ENCODE assay signal across 21 cellular contexts in the genomic region with DNA sequence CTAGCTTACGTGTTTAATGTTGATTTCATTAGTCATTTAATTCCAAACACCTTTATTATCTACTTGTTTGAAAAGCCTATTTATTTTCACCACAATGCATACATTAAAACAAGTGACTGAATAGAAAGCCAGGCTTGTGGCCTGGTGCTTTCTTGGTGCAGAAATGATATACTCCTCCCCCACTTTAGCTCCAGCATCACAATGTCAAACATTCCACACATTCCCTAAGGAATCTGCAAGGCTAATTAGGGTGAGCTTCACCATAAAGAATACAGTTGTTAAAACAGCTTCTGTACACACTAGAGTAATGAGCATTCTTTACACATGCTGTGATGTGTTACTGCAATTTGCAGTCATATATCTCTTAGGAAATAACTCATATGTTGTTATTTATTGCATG.
DNase-seq lines count a peak whose midpoint lies in the region; ATAC-seq, FAIRE-seq and TF ChIP-seq lines count a peak whose summit lies in the region.
"Had no signal": no experiment of that assay in that cellular context is flagged by ENCODE, and none has a peak within 500 bp of the region (broad histone marks: within the 10 kb centered on the region; RNA-seq: fewer than 3 reads in every experiment).

No MANE protein-coding gene starts in this region.

- FAIRE-seq in kidney (lab: Jason Lieb, UNC), result no peak
- FAIRE-seq: islet of Langerhans had no signal

- peaks cover 14% of the 10 kb centered on the region for H3K4me1 ChIP-seq in cardiac muscle cell (ENCODE audit: low read depth)
- peaks cover 0 to 3% (median 0%) of the 10 kb centered on the region in 12 donors for H3K4me1 ChIP-seq in heart left ventricle
- H3K4me1 ChIP-seq in spleen, result peaks cover 0 to 8% (median 2%) of the 10 kb centered on the region in 6 donors
- no peaks in the 10 kb centered on the region for H3K4me1 ChIP-seq in kidney (ENCODE audit: control insufficient read depth in 1 of 2, insufficient read depth in 1 of 2, low read depth in 1 of 2, low read length in 2 of 2)
- H3K4me1 ChIP-seq: Peyer's patch, transverse colon had no signal

- WGBS in heart left ventricle, 4 donors, result 75 to 94% (median 87%) methylated on average over 1 of the region's 1 CpG
- 90 to 96% (median 94%) methylated on average over 1 of the region's 1 CpG for WGBS in spleen, 5 donors

- TF ChIP-seq CTCF in cardiac muscle cell (IDR thresholded peaks at IDR 0.05; ENCODE audit: low read depth, low read length) (no peak), heart left ventricle (IDR thresholded peaks at IDR 0.05) (no peak), choroid plexus epithelial cell (conservative IDR thresholded peaks at IDR 0.05; ENCODE audit: low read depth, low read length) (no peak), spleen (IDR thresholded peaks at IDR 0.05 in 8 of 11, conservative IDR thresholded peaks at IDR 0.05 in 3 of 11) (no peak), kidney (IDR thresholded peaks at IDR 0.05; ENCODE audit: borderline replicate concordance, extremely low read depth, insufficient read depth) (no peak), foreskin fibroblast (IDR thresholded peaks at IDR 0.05; ENCODE audit: low read depth, low read length) (no peak)

- intact Hi-C loops in heart left ventricle (cut with DNase I), result no loop called here
- intact Hi-C loops in spleen (cut with DNase I; ENCODE audit: low total_unique reads), result no loop called here
- intact Hi-C loops in kidney (cut with DNase I), result no loop called here

- no peak for ATAC-seq in heart left ventricle
- ATAC-seq: activated CD8-positive, alpha-beta memory T cell treated with anti-CD3 and anti-CD28 coated beads, Interleukin-2, amount 10 ng/mL, durations not matched to agents 7 days and 5 days had no signal

- H3K27me3 ChIP-seq in cardiac muscle cell, result no peaks in the 10 kb centered on the region
- no peaks in the 10 kb centered on the region for H3K27me3 ChIP-seq in heart left ventricle
- no peaks in the 10 kb centered on the region for H3K27me3 ChIP-seq in spleen (replicated peaks in 1 of 7)
- H3K27me3 ChIP-seq: brain microvascular endothelial cell, Peyer's patch, transverse colon had no signal

- H3K9me3 ChIP-seq in cardiac muscle cell (ENCODE audit: low read depth) (no peaks in the 10 kb centered on the region), heart left ventricle (no peaks in the 10 kb centered on the region), spleen (no peaks in the 10 kb centered on the region), kidney (ENCODE audit: control insufficient read depth in 1 of 2, low read length in 2 of 2) (no peaks in the 10 kb centered on the region)
- H3K9me3 ChIP-seq: Peyer's patch, transverse colon had no signal

- no peak for TF ChIP-seq POLR2A in heart left ventricle (IDR thresholded peaks at IDR 0.05)
- no peak for TF ChIP-seq POLR2A in spleen (IDR thresholded peaks at IDR 0.05)

- H3K27ac ChIP-seq in cardiac muscle cell (no peak overlapping the region), heart left ventricle (no peak overlapping the region), spleen (no peak overlapping the region), kidney (ENCODE audit: low read depth in 2 of 2, low read length in 2 of 2) (no peak overlapping the region)
- H3K27ac ChIP-seq: brain microvascular endothelial cell, Peyer's patch, transverse colon had no signal

- DNase-seq in cardiac muscle cell (ENCODE audit: low read depth in 1 of 2, low spot score in 1 of 2), result peak; percentile 23 to 52
- no peak for DNase-seq in heart left ventricle
- DNase-seq in choroid plexus epithelial cell (ENCODE audit: low read depth), result peak; percentile 24
- DNase-seq in kidney tubule cell (ENCODE audit: low spot score), result peak; percentile 47
- DNase-seq in spleen, result no peak
- DNase-seq in NCI-H524 treated with DMSO at 0.1 percent for 48 hours (lab: John Stamatoyannopoulos, UW), result no peak
- DNase-seq in kidney, result no peak
- no peak for DNase-seq in foreskin fibroblast
- DNase-seq: 8988T; activated B cell treated with CpG ODN at 0.5 μM for 24 hours; activated CD8-positive, alpha-beta memory T cell treated with anti-CD3 and anti-CD28 coated beads, Interleukin-2, amount 10 ng/mL, durations not matched to agents 7 days and 5 days; brain microvascular endothelial cell; Calu3; effector CD4-positive, alpha-beta T cell; NCI-H1694 treated with DMSO at 0.1 percent for 48 hours; NCI-H510A; Peyer's patch; stimulated activated CD4-positive, alpha-beta T cell treated with anti-CD3 and anti-CD28 coated beads, Interleukin-4, amount 100 ng/mL, for 1 hour; T-helper 1 cell; transverse colon had no signal

- H3K4me3 ChIP-seq in cardiac muscle cell (no peak overlapping the region), heart left ventricle (no peak overlapping the region), choroid plexus epithelial cell (ENCODE audit: low read depth, low read length) (no peak overlapping the region), spleen (no peak overlapping the region), kidney (ENCODE audit: low read length in 2 of 2) (no peak overlapping the region), foreskin fibroblast (ENCODE audit: low read depth in 1 of 2, low read length in 2 of 2) (no peak overlapping the region)
- H3K4me3 ChIP-seq: Peyer's patch, transverse colon had no signal

- no peak overlapping the region for H3K9ac ChIP-seq in kidney (ENCODE audit: low read length in 2 of 2)

- H3K36me3 ChIP-seq in cardiac muscle cell (no peaks in the 10 kb centered on the region), heart left ventricle (no peaks in the 10 kb centered on the region), spleen (no peaks in the 10 kb centered on the region), kidney (ENCODE audit: control insufficient read depth in 1 of 2, insufficient read depth in 2 of 2, low read length in 2 of 2) (no peaks in the 10 kb centered on the region)
- H3K36me3 ChIP-seq: brain microvascular endothelial cell, Peyer's patch, transverse colon had no signal

Comparison
In these comparisons a context has a peak if more than half of its experiments do, and no peak if none do; other contexts are left out.
1. DNase-seq: peak in cardiac muscle cell (2 of 2), choroid plexus epithelial cell (single experiment) and kidney tubule cell (single experiment); none in heart left ventricle (0 of 5), spleen (single experiment), NCI-H524 treated with DMSO at 0.1 percent for 48 hours (single experiment), kidney (single experiment) and foreskin fibroblast (0 of 2).